9 cellular contexts compared by ENCODE assay signal in genomic region chr9:34500623-34501267, GRCh38. TPM values are rescaled to one million over a fixed set of nuclear protein-coding genes. Genes with fewer than 3 reads are reported as not detected.
DNase-seq lines count a peak whose midpoint lies in the region; ATAC-seq and TF ChIP-seq lines count a peak whose summit lies in the region.
"Had no signal": no experiment of that assay in that cellular context is flagged by ENCODE, and none has a peak within 500 bp of the region (broad histone marks: within the 10 kb centered on the region; RNA-seq: fewer than 3 reads in every experiment).

No MANE protein-coding gene starts in this region.

- H3K4me1 Mint-ChIP-seq in activated CD8-positive, alpha-beta T cell treated with anti-CD3 and anti-CD28 coated beads for 36 hours (ENCODE audit: low read depth) = peaks cover 3% of the 10 kb centered on the region
- peaks cover 0 to 3% (median 0%) of the 10 kb centered on the region in 3 donors for H3K4me1 Mint-ChIP-seq in naive B cell

- H3K9me3 Mint-ChIP-seq in activated CD8-positive, alpha-beta T cell treated with anti-CD3 and anti-CD28 coated beads for 36 hours = no peaks in the 10 kb centered on the region
- no peaks in the 10 kb centered on the region for H3K9me3 Mint-ChIP-seq in naive B cell

- no peaks in the 10 kb centered on the region for H3K9me3 ChIP-seq in effector memory CD4-positive, alpha-beta T cell (ENCODE audit: control insufficient read depth, low read length)

- H3K27ac Mint-ChIP-seq in activated CD8-positive, alpha-beta T cell treated with anti-CD3 and anti-CD28 coated beads for 36 hours = no peak overlapping the region
- H3K27ac Mint-ChIP-seq in naive B cell = no peak overlapping the region

- POLR2A ChIA-PET in activated CD8-positive, alpha-beta T cell treated with anti-CD3 and anti-CD28 coated beads for 36 hours (lab: Charles Lee) = no interaction called here

- intact Hi-C loops in activated CD8-positive, alpha-beta T cell treated with anti-CD3 and anti-CD28 coated beads for 36 hours (cut with micrococcal nuclease) = loop anchor here (1.0 kb wide), 1 partner anchor 63 kb away; no protein-coding TSS in a partner anchor

- H3K4me1 ChIP-seq in effector memory CD4-positive, alpha-beta T cell (ENCODE audit: control insufficient read depth, insufficient read depth, low read length, poor library complexity, severe bottlenecking) = no peaks in the 10 kb centered on the region

- no peaks in the 10 kb centered on the region for H3K36me3 Mint-ChIP-seq in activated CD8-positive, alpha-beta T cell treated with anti-CD3 and anti-CD28 coated beads for 36 hours (ENCODE audit: low read depth)
- H3K36me3 Mint-ChIP-seq in naive B cell = no peaks in the 10 kb centered on the region

- peak; percentile 95 for ATAC-seq in activated CD8-positive, alpha-beta T cell treated with anti-CD3 and anti-CD28 coated beads for 36 hours
- ATAC-seq in naive B cell (ENCODE audit: low read depth in 2 of 2) (peak; percentile 82 to 91), GM19455 (IDR thresholded peaks at IDR 0.05; ENCODE audit: unreplicated experiment) (no peak)

- H3K36me3 ChIP-seq in effector memory CD4-positive, alpha-beta T cell (ENCODE audit: control insufficient read depth, insufficient read depth, low read length) = no peaks in the 10 kb centered on the region

- CTCF ChIA-PET in activated CD8-positive, alpha-beta T cell treated with anti-CD3 and anti-CD28 coated beads for 36 hours (lab: Charles Lee) = interaction anchor here (0.6 to 10.3 kb wide), 34 partner anchors 9 to 166 kb away, joined by 3 to 90 read pairs (median 4); partner anchors contain the start of genes DNAI1, ENHO, FAM219A and MYORG

- H3K4me3 Mint-ChIP-seq in activated CD8-positive, alpha-beta T cell treated with anti-CD3 and anti-CD28 coated beads for 36 hours = no peak overlapping the region
- H3K4me3 Mint-ChIP-seq in naive B cell = peak overlapping the region in 1 of 8 donors; percentile 60

- TF ChIP-seq CTCF in AG10803 (conservative IDR thresholded peaks at IDR 0.05; ENCODE audit: low read length) = peak; percentile 98
- peak; percentile 97 for TF ChIP-seq CTCF in activated CD8-positive, alpha-beta T cell treated with anti-CD3 and anti-CD28 coated beads for 36 hours (IDR thresholded peaks at IDR 0.05)

- H3K27ac ChIP-seq in effector memory CD4-positive, alpha-beta T cell (ENCODE audit: insufficient read depth, low read length, poor library complexity, severe bottlenecking) = no peak overlapping the region
- H3K27ac ChIP-seq: skin epidermis had no signal

- no peak overlapping the region for H3K4me3 ChIP-seq in AG10803 (ENCODE audit: low read length)
- no peak overlapping the region for H3K4me3 ChIP-seq in effector memory CD4-positive, alpha-beta T cell (ENCODE audit: insufficient read depth, low read depth, low read length, poor library complexity, severe bottlenecking)
- H3K4me3 ChIP-seq: skin epidermis had no signal

- peak; percentile 17 for DNase-seq in AG10803 (ENCODE audit: low read depth)
- peak; percentile 66 for DNase-seq in GM19240 (ENCODE audit: insufficient read length, low spot score)
- DNase-seq in NCI-H446 (lab: John Stamatoyannopoulos, UW) = peak; percentile 61 to 67
- DNase-seq in activated CD8-positive, alpha-beta T cell treated with anti-CD3 and anti-CD28 coated beads for 36 hours = peak; percentile 84
- peak; percentile 42 to 59 (median 47) for DNase-seq in effector memory CD4-positive, alpha-beta T cell
- peak; percentile 61 for DNase-seq in naive B cell
- peak; percentile 26 to 68 for DNase-seq in stimulated activated CD8-positive, alpha-beta memory T cell treated with anti-CD3 and anti-CD28 coated beads, Interleukin-7, amount 100 ng/mL, for 48 hours (ENCODE audit: extremely low read depth in 1 of 2, low read depth in 1 of 2)

- no peaks in the 10 kb centered on the region for H3K27me3 ChIP-seq in effector memory CD4-positive, alpha-beta T cell (replicated peaks; ENCODE audit: control insufficient read depth, insufficient read depth, low read length, poor library complexity, severe bottlenecking)

- peaks cover 6% of the 10 kb centered on the region for H3K27me3 Mint-ChIP-seq in activated CD8-positive, alpha-beta T cell treated with anti-CD3 and anti-CD28 coated beads for 36 hours
- H3K27me3 Mint-ChIP-seq in naive B cell = peaks cover 39 to 62% (median 58%) of the 10 kb centered on the region in 3 donors

RNA-seq across cellular contexts. Expression of gene ENHO, which starts 22.0 kb away (rescaled TPM):
- not detected for total RNA-seq in activated CD8-positive, alpha-beta T cell treated with anti-CD3 and anti-CD28 coated beads for 36 hours
- not detected for polyA plus RNA-seq in naive B cell (ENCODE audit: low read depth in 6 of 6)

RNA-seq across cellular contexts. Expression of gene DNAI1, which starts 42.1 kb away (rescaled TPM):
- total RNA-seq in activated CD8-positive, alpha-beta T cell treated with anti-CD3 and anti-CD28 coated beads for 36 hours = under 1 TPM in 1 of 2 experiments, not detected in 1; 0.18 TPM
- polyA plus RNA-seq in naive B cell (ENCODE audit: low read depth in 6 of 6) = not detected

RNA-seq across cellular contexts. Expression of gene FAM219A, which starts 42.4 kb away (rescaled TPM):
- 1 to 10 TPM; 8.2 to 9.2 TPM for total RNA-seq in activated CD8-positive, alpha-beta T cell treated with anti-CD3 and anti-CD28 coated beads for 36 hours
- 1 to 10 TPM in 3 of 6 donors, under 1 TPM in 3; 0.80 to 1.5 (median 1.1) TPM for polyA plus RNA-seq in naive B cell (ENCODE audit: low read depth in 6 of 6)

Comparison
In these comparisons a context has a peak if more than half of its experiments do, and no peak if none do; other contexts are left out.
1. DNase-seq: peak in every context shown above with its lines; median percentile 84 in activated CD8-positive, alpha-beta T cell treated with anti-CD3 and anti-CD28 coated beads for 36 hours; 66 in GM19240; 64 in NCI-H446; 61 in naive B cell; 47 in effector memory CD4-positive, alpha-beta T cell; 47 in stimulated activated CD8-positive, alpha-beta memory T cell treated with anti-CD3 and anti-CD28 coated beads, Interleukin-7, amount 100 ng/mL, for 48 hours; 17 in AG10803.